Comparison of ENCODE assay signal across 26 cellular contexts in the genomic region with DNA sequence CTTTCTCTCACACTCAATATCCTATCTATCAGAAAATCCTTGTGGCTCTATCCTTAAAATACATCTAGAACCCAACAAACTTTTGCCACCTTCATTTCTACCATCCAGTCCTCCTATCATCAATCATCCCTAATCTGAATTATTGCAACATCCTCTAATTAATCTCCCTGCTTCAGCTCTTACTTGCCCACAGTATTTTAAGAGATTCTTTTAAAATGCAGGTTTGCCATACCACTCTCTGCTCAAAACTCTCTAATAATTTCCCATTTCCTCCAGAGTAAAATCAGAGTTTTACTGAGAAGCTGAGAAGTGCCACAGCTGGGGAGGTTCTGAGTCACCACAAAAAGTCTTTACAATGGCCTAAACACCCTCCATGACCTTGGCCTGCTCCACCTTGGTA.
"Had no signal": no experiment of that assay in that cellular context is flagged by ENCODE, and none has a peak within 500 bp of the region (broad histone marks: within the 10 kb centered on the region; RNA-seq: fewer than 3 reads in every experiment).

No MANE protein-coding gene starts in this region.

- H3K9me3 Mint-ChIP-seq: activated T-helper 1 cell treated with anti-CD3 and anti-CD28 coated beads, Interleukin-12 subunit alpha, Interleukin-12 subunit beta, Interleukin-2, Interleukin-4 antibody, amounts not matched to agents 30 ng/mL and 10 ng/mL and 1 ng/mL, durations not matched to agents 14 hours and 24 hours and 36 hours; central memory CD8-positive, alpha-beta T cell had no signal

- ATAC-seq: activated CD4-positive, alpha-beta T cell treated with anti-CD3 and anti-CD28 coated beads for 36 hours; activated naive CD4-positive, alpha-beta T cell treated with anti-CD3 and anti-CD28 coated beads, Interleukin-2, amount 50 U/mL, for 72 hours; Panc1; Right ventricle myocardium inferior had no signal

- H3K4me1 Mint-ChIP-seq: activated CD4-positive, alpha-beta memory T cell treated with anti-CD3 and anti-CD28 coated beads, Interleukin-2, amount 10 ng/mL, durations not matched to agents 7 days and 5 days; activated CD4-positive, alpha-beta T cell treated with anti-CD3 and anti-CD28 coated beads for 36 hours; central memory CD8-positive, alpha-beta T cell had no signal

- DNase-seq: activated CD4-positive, alpha-beta memory T cell treated with anti-CD3 and anti-CD28 coated beads, Interleukin-2, amount 10 ng/mL, durations not matched to agents 7 days and 5 days; activated CD4-positive, alpha-beta T cell treated with anti-CD3 and anti-CD28 coated beads for 36 hours; activated CD4-positive, alpha-beta T cell treated with anti-CD3 and anti-CD28 coated beads, Interleukin-2, amount 50 U/mL, for 1 hour; activated CD8-positive, alpha-beta memory T cell treated with anti-CD3 and anti-CD28 coated beads, Interleukin-2, amount 50 U/mL, for 48 hours; activated effector memory CD4-positive, alpha-beta T cell treated with Interleukin-2 at 50 U/mL for 16 hours; activated naive CD4-positive, alpha-beta T cell treated with Interleukin-2 at 50 U/mL for 16 hours; activated T-cell treated with anti-CD3 and anti-CD28 coated beads, Interleukin-2, amount 50 U/mL, for 1 hour; anterior cingulate cortex; MM.1S; NCI-H1105; NCI-H1436; NCI-H1694 treated with DMSO at 0.1 percent for 48 hours; NCI-H2029 treated with DMSO at 0.1 percent for 48 hours; NCI-H510A treated with DMSO at 0.1 percent for 48 hours; NCI-H69; NK-92 treated with Interleukin-12 subunit alpha and Interleukin-12 subunit beta, amount 100 ng/mL, for 24 hours; OCI-M1; RPMI8226; T-helper 1 cell; WERI-Rb-1 had no signal

- H3K27ac Mint-ChIP-seq: activated CD4-positive, alpha-beta memory T cell treated with anti-CD3 and anti-CD28 coated beads, Interleukin-2, amount 10 ng/mL, durations not matched to agents 7 days and 5 days; activated CD4-positive, alpha-beta T cell treated with anti-CD3 and anti-CD28 coated beads for 36 hours; activated naive CD4-positive, alpha-beta T cell treated with anti-CD3 and anti-CD28 coated beads, Interleukin-2, amount 50 U/mL, for 72 hours; activated T-helper 1 cell treated with anti-CD3 and anti-CD28 coated beads, Interleukin-12 subunit alpha, Interleukin-12 subunit beta, Interleukin-2, Interleukin-4 antibody, amounts not matched to agents 30 ng/mL and 10 ng/mL and 1 ng/mL, durations not matched to agents 14 hours and 24 hours and 36 hours had no signal

- H3K27ac ChIP-seq: SK-N-MC, WERI-Rb-1 had no signal

- H3K27me3 Mint-ChIP-seq: activated CD4-positive, alpha-beta T cell treated with anti-CD3 and anti-CD28 coated beads for 36 hours; central memory CD8-positive, alpha-beta T cell had no signal

- H3K4me3 Mint-ChIP-seq: activated CD4-positive, alpha-beta memory T cell treated with anti-CD3 and anti-CD28 coated beads, Interleukin-2, amount 10 ng/mL, durations not matched to agents 7 days and 5 days; activated CD4-positive, alpha-beta T cell treated with anti-CD3 and anti-CD28 coated beads for 36 hours; activated T-helper 1 cell treated with anti-CD3 and anti-CD28 coated beads, Interleukin-12 subunit alpha, Interleukin-12 subunit beta, Interleukin-2, Interleukin-4 antibody, amounts not matched to agents 30 ng/mL and 10 ng/mL and 1 ng/mL, durations not matched to agents 14 hours and 24 hours and 36 hours; central memory CD8-positive, alpha-beta T cell had no signal

- H3K4me3 ChIP-seq: SK-N-MC had no signal

- H3K36me3 ChIP-seq: WERI-Rb-1 had no signal
